Comparison of ENCODE assay signal across 30 cellular contexts in the genomic region with DNA sequence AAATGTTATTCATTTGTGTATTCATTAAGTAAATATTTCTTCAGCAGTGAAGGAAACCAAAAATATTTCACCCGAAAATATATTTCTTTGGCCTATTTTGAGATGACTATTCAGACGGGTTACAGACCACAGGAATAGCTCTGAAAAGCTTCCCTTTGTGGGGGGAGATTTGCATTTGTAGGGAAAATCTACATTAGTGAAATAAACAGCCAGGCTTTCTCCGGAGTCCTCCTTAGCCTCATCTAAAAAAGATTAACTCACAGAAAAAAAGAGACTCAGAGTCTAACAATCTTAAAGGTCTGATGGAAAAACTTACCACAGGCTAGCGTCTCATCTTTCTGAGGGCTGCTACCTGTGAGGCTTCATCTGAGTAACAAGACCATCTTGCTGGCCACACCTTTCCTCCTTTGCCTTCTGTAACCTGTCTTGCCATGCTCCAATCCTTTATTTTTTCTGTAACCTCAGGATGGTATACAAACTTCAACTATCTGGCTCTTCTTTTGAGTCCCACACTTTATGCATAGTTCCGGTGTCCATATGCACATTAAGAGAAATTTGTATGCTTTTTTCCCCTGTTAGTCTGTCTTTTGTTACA.
"Had no signal": no experiment of that assay in that cellular context is flagged by ENCODE, and none has a peak within 500 bp of the region (broad histone marks: within the 10 kb centered on the region; RNA-seq: fewer than 3 reads in every experiment).

No MANE protein-coding gene starts in this region.

- H3K36me3 Mint-ChIP-seq: activated naive CD4-positive, alpha-beta T cell treated with anti-CD3 and anti-CD28 coated beads, Interleukin-2, amount 10 ng/mL, durations not matched to agents 7 days and 5 days; activated naive CD8-positive, alpha-beta T cell treated with anti-CD3 and anti-CD28 coated beads, Interleukin-2, amount 10 ng/mL, durations not matched to agents 7 days and 5 days; brain; naive B cell; stimulated activated naive B cell treated with anti-CD40 and anti-IgM and Interleukin-4, amounts not matched to agents 10 μg/mL and 1 μg/mL and 100 μg/mL, for 72 hours had no signal

- H3K27ac ChIP-seq: ascending aorta, cardiac muscle cell, colonic mucosa, pancreas, prostate gland, stomach, transverse colon had no signal

- H3K27ac Mint-ChIP-seq: activated CD4-positive, alpha-beta memory T cell treated with anti-CD3 and anti-CD28 coated beads, Interleukin-2, amount 10 ng/mL, durations not matched to agents 7 days and 5 days; activated CD4-positive, alpha-beta T cell treated with anti-CD3 and anti-CD28 coated beads, Interleukin-2, amount 10 ng/mL, durations not matched to agents 7 days and 5 days; activated naive CD4-positive, alpha-beta T cell treated with anti-CD3 and anti-CD28 coated beads, Interleukin-2, amount 10 ng/mL, durations not matched to agents 7 days and 5 days; activated naive CD8-positive, alpha-beta T cell treated with anti-CD3 and anti-CD28 coated beads, Interleukin-2, amount 10 ng/mL, durations not matched to agents 7 days and 5 days; activated T-cell treated with anti-CD3 and anti-CD28 coated beads, Interleukin-2, amount 50 U/mL, for 24 hours; brain; naive B cell; nephron progenitor cell; stimulated activated naive B cell treated with anti-CD40 and anti-IgM and Interleukin-4, amounts not matched to agents 10 μg/mL and 1 μg/mL and 100 μg/mL, for 72 hours had no signal

- H3K4me3 ChIP-seq: ascending aorta, cardiac muscle cell, colonic mucosa, pancreas, prostate gland, skin epidermis, stomach, transverse colon had no signal

- FAIRE-seq: pancreas had no signal

- H3K4me3 Mint-ChIP-seq: activated CD4-positive, alpha-beta memory T cell treated with anti-CD3 and anti-CD28 coated beads, Interleukin-2, amount 10 ng/mL, durations not matched to agents 7 days and 5 days; activated CD4-positive, alpha-beta T cell treated with anti-CD3 and anti-CD28 coated beads, Interleukin-2, amount 10 ng/mL, durations not matched to agents 7 days and 5 days; activated naive CD4-positive, alpha-beta T cell treated with anti-CD3 and anti-CD28 coated beads, Interleukin-2, amount 10 ng/mL, durations not matched to agents 7 days and 5 days; activated naive CD8-positive, alpha-beta T cell treated with anti-CD3 and anti-CD28 coated beads, Interleukin-2, amount 10 ng/mL, durations not matched to agents 7 days and 5 days; activated T-cell treated with anti-CD3 and anti-CD28 coated beads, Interleukin-2, amount 50 U/mL, for 24 hours; brain; nephron progenitor cell; stimulated activated naive B cell treated with anti-CD40 and anti-IgM and Interleukin-4, amounts not matched to agents 10 μg/mL and 1 μg/mL and 100 μg/mL, for 72 hours had no signal

- H3K4me1 Mint-ChIP-seq: activated CD4-positive, alpha-beta memory T cell treated with anti-CD3 and anti-CD28 coated beads, Interleukin-2, amount 10 ng/mL, durations not matched to agents 7 days and 5 days; activated CD4-positive, alpha-beta T cell treated with anti-CD3 and anti-CD28 coated beads, Interleukin-2, amount 10 ng/mL, durations not matched to agents 7 days and 5 days; activated naive CD4-positive, alpha-beta T cell treated with anti-CD3 and anti-CD28 coated beads, Interleukin-2, amount 10 ng/mL, durations not matched to agents 7 days and 5 days; activated naive CD8-positive, alpha-beta T cell treated with anti-CD3 and anti-CD28 coated beads, Interleukin-2, amount 10 ng/mL, durations not matched to agents 7 days and 5 days; brain; naive B cell; stimulated activated naive B cell treated with anti-CD40 and anti-IgM and Interleukin-4, amounts not matched to agents 10 μg/mL and 1 μg/mL and 100 μg/mL, for 72 hours had no signal

- DNase-seq: activated CD4-positive, alpha-beta memory T cell treated with anti-CD3 and anti-CD28 coated beads, Interleukin-2, amount 10 ng/mL, durations not matched to agents 7 days and 5 days; activated CD4-positive, alpha-beta T cell treated with anti-CD3 and anti-CD28 coated beads, Interleukin-2, amount 10 ng/mL, durations not matched to agents 7 days and 5 days; activated CD8-positive, alpha-beta memory T cell treated with anti-CD3 and anti-CD28 coated beads, Interleukin-2, amount 50 U/mL, for 48 hours; activated gamma-delta T cell; activated naive CD4-positive, alpha-beta T cell treated with anti-CD3 and anti-CD28 coated beads, Interleukin-2, amount 10 ng/mL, durations not matched to agents 7 days and 5 days; activated naive CD8-positive, alpha-beta T cell treated with anti-CD3 and anti-CD28 coated beads, Interleukin-2, amount 10 ng/mL, durations not matched to agents 7 days and 5 days; activated T-cell treated with anti-CD3 and anti-CD28 coated beads, Interleukin-2, amount 50 U/mL, for 24 hours; cerebellar nuclear complex; colonic mucosa; effector memory CD4-positive, alpha-beta T cell; erythroblast; head of caudate nucleus; hippocampal formation; left ventricle myocardium superior; mammary epithelial cell; naive B cell; nephron progenitor cell; pancreas; retina; stimulated activated CD4-positive, alpha-beta T cell treated with anti-CD3 and anti-CD28 coated beads, Interleukin-4, amount 100 ng/mL, for 4 hours; stimulated activated CD8-positive, alpha-beta memory T cell treated with anti-CD3 and anti-CD28 coated beads, Interleukin-4, amount 100 ng/mL, for 48 hours; stimulated activated naive B cell treated with anti-CD40 and anti-IgM and Interleukin-4, amounts not matched to agents 10 μg/mL and 1 μg/mL and 100 μg/mL, for 72 hours; stomach; transverse colon had no signal

- H3K27me3 Mint-ChIP-seq: activated CD4-positive, alpha-beta memory T cell treated with anti-CD3 and anti-CD28 coated beads, Interleukin-2, amount 10 ng/mL, durations not matched to agents 7 days and 5 days; activated CD4-positive, alpha-beta T cell treated with anti-CD3 and anti-CD28 coated beads, Interleukin-2, amount 10 ng/mL, durations not matched to agents 7 days and 5 days; activated naive CD4-positive, alpha-beta T cell treated with anti-CD3 and anti-CD28 coated beads, Interleukin-2, amount 10 ng/mL, durations not matched to agents 7 days and 5 days; activated naive CD8-positive, alpha-beta T cell treated with anti-CD3 and anti-CD28 coated beads, Interleukin-2, amount 10 ng/mL, durations not matched to agents 7 days and 5 days; activated T-cell treated with anti-CD3 and anti-CD28 coated beads, Interleukin-2, amount 50 U/mL, for 24 hours; naive B cell; stimulated activated naive B cell treated with anti-CD40 and anti-IgM and Interleukin-4, amounts not matched to agents 10 μg/mL and 1 μg/mL and 100 μg/mL, for 72 hours had no signal

- H3K4me1 ChIP-seq: ascending aorta, colonic mucosa, pancreas, prostate gland, transverse colon had no signal

- ATAC-seq: activated CD4-positive, CD25-positive, alpha-beta regulatory T cell treated with anti-CD3 and anti-CD28 coated beads, Interleukin-2, amount 50 U/mL, for 24 hours; left ventricle myocardium superior; pancreas; stimulated activated naive B cell treated with anti-CD40 and anti-IgM and Interleukin-4, amounts not matched to agents 10 μg/mL and 1 μg/mL and 100 μg/mL, for 72 hours had no signal

- H3K9me3 ChIP-seq: ascending aorta, colonic mucosa, pancreas, prostate gland, stomach, transverse colon had no signal

- H3K36me3 ChIP-seq: ascending aorta, cardiac muscle cell, colonic mucosa, pancreas, prostate gland, stomach, transverse colon had no signal

- H3K27me3 ChIP-seq: ascending aorta, cardiac muscle cell, colonic mucosa, pancreas, stomach, transverse colon had no signal

- H3K9me3 Mint-ChIP-seq: activated CD4-positive, alpha-beta memory T cell treated with anti-CD3 and anti-CD28 coated beads, Interleukin-2, amount 10 ng/mL, durations not matched to agents 7 days and 5 days; activated CD4-positive, alpha-beta T cell treated with anti-CD3 and anti-CD28 coated beads, Interleukin-2, amount 10 ng/mL, durations not matched to agents 7 days and 5 days; activated naive CD4-positive, alpha-beta T cell treated with anti-CD3 and anti-CD28 coated beads, Interleukin-2, amount 10 ng/mL, durations not matched to agents 7 days and 5 days; activated naive CD8-positive, alpha-beta T cell treated with anti-CD3 and anti-CD28 coated beads, Interleukin-2, amount 10 ng/mL, durations not matched to agents 7 days and 5 days; activated T-cell treated with anti-CD3 and anti-CD28 coated beads, Interleukin-2, amount 50 U/mL, for 24 hours; brain; nephron progenitor cell had no signal
